In genomic region chr7:47634273-47634672, GRCh38 we compare ENCODE assay signal across 22 cellular contexts. TPM values are rescaled to one million over a fixed set of nuclear protein-coding genes. Genes with fewer than 3 reads are reported as not detected.
DNase-seq lines count a peak whose midpoint lies in the region; ATAC-seq, FAIRE-seq and TF ChIP-seq lines count a peak whose summit lies in the region.
"Had no signal": no experiment of that assay in that cellular context is flagged by ENCODE, and none has a peak within 500 bp of the region (broad histone marks: within the 10 kb centered on the region; RNA-seq: fewer than 3 reads in every experiment).

No MANE protein-coding gene starts in this region.

- H3K4me1 Mint-ChIP-seq in mesothelial cell of epicardium (peaks cover 59% of the 10 kb centered on the region), endothelial cell (ENCODE audit: unreplicated experiment) (peaks cover 23% of the 10 kb centered on the region)
- no peaks in the 10 kb centered on the region for H3K4me1 Mint-ChIP-seq in stimulated activated effector memory CD8-positive, alpha-beta T cell treated with anti-CD3 and anti-CD28 coated beads, Interleukin-12 subunit alpha, Interleukin-12 subunit beta, amount 100 ng/mL, for 72 hours

- H3K9me3 Mint-ChIP-seq in mesothelial cell of epicardium: no peaks in the 10 kb centered on the region
- peaks cover 4% of the 10 kb centered on the region for H3K9me3 Mint-ChIP-seq in stimulated activated effector memory CD8-positive, alpha-beta T cell treated with anti-CD3 and anti-CD28 coated beads, Interleukin-12 subunit alpha, Interleukin-12 subunit beta, amount 100 ng/mL, for 72 hours
- H3K9me3 Mint-ChIP-seq in endothelial cell (ENCODE audit: unreplicated experiment): no peaks in the 10 kb centered on the region
- H3K9me3 Mint-ChIP-seq: CD4-positive, alpha-beta T cell had no signal

- H3K9me3 ChIP-seq in RWPE2 (ENCODE audit: severe bottlenecking) (no peaks in the 10 kb centered on the region), kidney (ENCODE audit: control insufficient read depth in 1 of 2, low read length in 2 of 2) (no peaks in the 10 kb centered on the region)
- H3K9me3 ChIP-seq: ascending aorta, gastroesophageal sphincter had no signal

- no peaks in the 10 kb centered on the region for H3K36me3 Mint-ChIP-seq in mesothelial cell of epicardium
- no peaks in the 10 kb centered on the region for H3K36me3 Mint-ChIP-seq in stimulated activated effector memory CD8-positive, alpha-beta T cell treated with anti-CD3 and anti-CD28 coated beads, Interleukin-12 subunit alpha, Interleukin-12 subunit beta, amount 100 ng/mL, for 72 hours
- no peaks in the 10 kb centered on the region for H3K36me3 Mint-ChIP-seq in endothelial cell (ENCODE audit: low read depth, unreplicated experiment)

- TF ChIP-seq POLR2A in H54 (IDR thresholded peaks at IDR 0.05; ENCODE audit: low read depth, low read length): no peak

- H3K27ac ChIP-seq in RWPE2 (ENCODE audit: poor library complexity, severe bottlenecking) (peak overlapping the region; percentile 8), kidney (ENCODE audit: low read depth in 2 of 2, low read length in 2 of 2) (no peak overlapping the region)

- no peaks in the 10 kb centered on the region for H3K27me3 ChIP-seq in RWPE2 (ENCODE audit: insufficient read depth, poor library complexity, severe bottlenecking)
- H3K27me3 ChIP-seq: ascending aorta, gastroesophageal sphincter had no signal

- no peaks in the 10 kb centered on the region for H3K36me3 ChIP-seq in RWPE2 (ENCODE audit: low read depth)
- no peaks in the 10 kb centered on the region for H3K36me3 ChIP-seq in kidney (ENCODE audit: control insufficient read depth in 1 of 2, insufficient read depth in 2 of 2, low read length in 2 of 2)
- H3K36me3 ChIP-seq: ascending aorta, gastroesophageal sphincter had no signal

- intact Hi-C loops in kidney (cut with DNase I): no loop called here

- H3K27me3 Mint-ChIP-seq in mesothelial cell of epicardium (ENCODE audit: low read depth) (no peaks in the 10 kb centered on the region), endothelial cell (ENCODE audit: unreplicated experiment) (peaks cover 8% of the 10 kb centered on the region)
- H3K27me3 Mint-ChIP-seq: CD4-positive, alpha-beta T cell; effector memory CD8-positive, alpha-beta T cell; T-helper 17 cell had no signal

- 0 out of 3 replicates have a peak, but pooled peaks have one; percentile 10 for ATAC-seq in RWPE2 (ENCODE audit: low read depth)
- no peak for ATAC-seq in stimulated activated effector memory CD8-positive, alpha-beta T cell treated with anti-CD3 and anti-CD28 coated beads, Interleukin-12 subunit alpha, Interleukin-12 subunit beta, amount 100 ng/mL, for 72 hours
- ATAC-seq: effector memory CD8-positive, alpha-beta T cell; T-helper 17 cell had no signal

- no peak for FAIRE-seq in H54 (lab: Jason Lieb, UNC)
- FAIRE-seq in kidney (lab: Jason Lieb, UNC): no peak
- FAIRE-seq: GM12892, urothelium cell line had no signal

- H3K4me3 ChIP-seq in RWPE2 (ENCODE audit: severe bottlenecking) (no peak overlapping the region), kidney (ENCODE audit: low read length in 2 of 2) (no peak overlapping the region)
- H3K4me3 ChIP-seq: gastroesophageal sphincter had no signal

- peak; percentile 52 for DNase-seq in AG08396 (ENCODE audit: low spot score)
- peak; percentile 24 for DNase-seq in GM03348 (ENCODE audit: low spot score)
- no peak for DNase-seq in RWPE2 (ENCODE audit: low spot score)
- no peak for DNase-seq in mesothelial cell of epicardium (ENCODE audit: low spot score in 2 of 2, unreplicated experiment in 2 of 2)
- DNase-seq in H54 (ENCODE audit: insufficient read length, low spot score): no peak
- DNase-seq in stimulated activated effector memory CD8-positive, alpha-beta T cell treated with anti-CD3 and anti-CD28 coated beads, Interleukin-12 subunit alpha, Interleukin-12 subunit beta, amount 100 ng/mL, for 72 hours (ENCODE audit: low spot score in 2 of 2): no peak
- no peak for DNase-seq in endothelial cell (ENCODE audit: low spot score)
- no peak for DNase-seq in kidney
- DNase-seq: activated CD4-positive, alpha-beta T cell treated with anti-CD3 and anti-CD28 coated beads for 48 hours; activated naive CD4-positive, alpha-beta T cell treated with Interleukin-2 at 50 U/mL for 16 hours; activated T-cell treated with anti-CD3 and anti-CD28 coated beads, Interleukin-2, amount 50 U/mL, for 48 hours; CD4-positive, alpha-beta T cell; effector memory CD8-positive, alpha-beta T cell; islet precursor cell; KG1; NCI-H446; right cardiac atrium; T-helper 17 cell had no signal

- peaks cover 17% of the 10 kb centered on the region for H3K4me1 ChIP-seq in RWPE2 (ENCODE audit: insufficient read depth, poor library complexity, severe bottlenecking)
- peaks cover 13 to 17% of the 10 kb centered on the region in 2 donors for H3K4me1 ChIP-seq in kidney (ENCODE audit: control insufficient read depth in 1 of 2, insufficient read depth in 1 of 2, low read depth in 1 of 2, low read length in 2 of 2)

- H3K27ac Mint-ChIP-seq in mesothelial cell of epicardium (peak overlapping the region; percentile 99), endothelial cell (ENCODE audit: unreplicated experiment) (no peak overlapping the region)
- no peak overlapping the region for H3K27ac Mint-ChIP-seq in stimulated activated effector memory CD8-positive, alpha-beta T cell treated with anti-CD3 and anti-CD28 coated beads, Interleukin-12 subunit alpha, Interleukin-12 subunit beta, amount 100 ng/mL, for 72 hours
- H3K27ac Mint-ChIP-seq: CD4-positive, alpha-beta T cell; effector memory CD8-positive, alpha-beta T cell; T-helper 17 cell had no signal

- H3K4me3 Mint-ChIP-seq in mesothelial cell of epicardium (peak overlapping the region; percentile 4), endothelial cell (ENCODE audit: unreplicated experiment) (no peak overlapping the region)
- H3K4me3 Mint-ChIP-seq in stimulated activated effector memory CD8-positive, alpha-beta T cell treated with anti-CD3 and anti-CD28 coated beads, Interleukin-12 subunit alpha, Interleukin-12 subunit beta, amount 100 ng/mL, for 72 hours: no peak overlapping the region
- H3K4me3 Mint-ChIP-seq: CD4-positive, alpha-beta T cell; effector memory CD8-positive, alpha-beta T cell; T-helper 17 cell had no signal

- no peak for TF ChIP-seq CTCF in RWPE2 (IDR thresholded peaks at IDR 0.05; ENCODE audit: poor library complexity, severe bottlenecking)
- no peak for TF ChIP-seq CTCF in mesothelial cell of epicardium (IDR thresholded peaks at IDR 0.05; ENCODE audit: unreplicated experiment)
- TF ChIP-seq CTCF in endothelial cell (IDR thresholded peaks at IDR 0.05; ENCODE audit: unreplicated experiment): no peak
- no peak for TF ChIP-seq CTCF in kidney (IDR thresholded peaks at IDR 0.05; ENCODE audit: borderline replicate concordance, extremely low read depth, insufficient read depth)

- no peak overlapping the region for H3K9ac ChIP-seq in kidney (ENCODE audit: low read length in 2 of 2)

RNA-seq across cellular contexts. Expression of gene TNS3, which starts 52.4 kb away (rescaled TPM):
- total RNA-seq in mesothelial cell of epicardium (427 to 461 TPM (median 452 TPM) in 3 replicates), endothelial cell (ENCODE audit: unreplicated experiment) (7.5 TPM), kidney (198 TPM)
- 38.4 TPM for polyA plus RNA-seq in kidney (ENCODE audit: insufficient read depth, low read depth, low replicate concordance)

Comparison
In these comparisons a context has a peak if more than half of its experiments do, and no peak if none do; other contexts are left out.
1. DNase-seq: peak in AG08396 (single experiment) and GM03348 (single experiment); none in RWPE2 (single experiment), mesothelial cell of epicardium (0 of 2), H54 (single experiment), stimulated activated effector memory CD8-positive, alpha-beta T cell treated with anti-CD3 and anti-CD28 coated beads, Interleukin-12 subunit alpha, Interleukin-12 subunit beta, amount 100 ng/mL, for 72 hours (0 of 2), endothelial cell (single experiment) and kidney (single experiment).
2. RNA of gene TNS3, which starts 52.4 kb away (total RNA-seq): 427 to 461 TPM in mesothelial cell of epicardium and 198 TPM in kidney (single experiment); 7.5 TPM in endothelial cell (single experiment); every median in the first group is over 10 times any median in the second.